ENCODE assay signal across 14 cellular contexts in genomic region chr12:89156324-89156723, GRCh38.
DNase-seq lines count a peak whose midpoint lies in the region; ATAC-seq and TF ChIP-seq lines count a peak whose summit lies in the region.
"Had no signal": no experiment of that assay in that cellular context is flagged by ENCODE, and none has a peak within 500 bp of the region (broad histone marks: within the 10 kb centered on the region; RNA-seq: fewer than 3 reads in every experiment).

No MANE protein-coding gene starts in this region.

- TF ChIP-seq CTCF in spleen (IDR thresholded peaks at IDR 0.05 in 8 of 11, conservative IDR thresholded peaks at IDR 0.05 in 3 of 11) (no peak), uterus (IDR thresholded peaks at IDR 0.05) (no peak)

- no peak overlapping the region for H3K4me3 Mint-ChIP-seq in activated naive CD4-positive, alpha-beta T cell treated with anti-CD3 and anti-CD28 coated beads, Interleukin-2, amount 50 U/mL, for 24 hours
- H3K4me3 Mint-ChIP-seq: neural progenitor cell had no signal

- H3K4me1 Mint-ChIP-seq in activated naive CD4-positive, alpha-beta T cell treated with anti-CD3 and anti-CD28 coated beads, Interleukin-2, amount 50 U/mL, for 24 hours = peaks cover 17% of the 10 kb centered on the region

- H3K9me3 ChIP-seq in spleen = peaks cover 0 to under 1% (median 0%) of the 10 kb centered on the region in 8 donors
- no peaks in the 10 kb centered on the region for H3K9me3 ChIP-seq in uterus

- H3K27ac ChIP-seq in epithelial cell of prostate (peak overlapping the region; percentile 22), spleen (peak overlapping the region in 7 of 8 donors; percentile 74 to 90 (median 82)), uterus (no peak overlapping the region)
- H3K27ac ChIP-seq: neural progenitor cell had no signal

- no peak for TF ChIP-seq POLR2A in spleen (IDR thresholded peaks at IDR 0.05)
- no peak for TF ChIP-seq POLR2A in uterus (IDR thresholded peaks at IDR 0.05)

- H3K4me1 ChIP-seq in spleen = peaks cover 28 to 65% (median 46%) of the 10 kb centered on the region in 6 donors
- no peaks in the 10 kb centered on the region for H3K4me1 ChIP-seq in uterus

- no peaks in the 10 kb centered on the region for H3K36me3 Mint-ChIP-seq in activated naive CD4-positive, alpha-beta T cell treated with anti-CD3 and anti-CD28 coated beads, Interleukin-2, amount 50 U/mL, for 24 hours
- peaks cover 6 to 8% of the 10 kb centered on the region in 2 donors for H3K36me3 Mint-ChIP-seq in activated naive CD4-positive, alpha-beta T cell treated with anti-CD3 and anti-CD28 coated beads, Interleukin-2, amount 50 U/mL, for 72 hours
- H3K36me3 Mint-ChIP-seq: neural progenitor cell had no signal

- H3K4me3 ChIP-seq in spleen = peak overlapping the region in 1 of 8 donors; percentile 30
- no peak overlapping the region for H3K4me3 ChIP-seq in uterus
- H3K4me3 ChIP-seq: neural progenitor cell had no signal

- H3K36me3 ChIP-seq in spleen (no peaks in the 10 kb centered on the region), uterus (no peaks in the 10 kb centered on the region)
- H3K36me3 ChIP-seq: neural progenitor cell had no signal

- DNase-seq in activated naive CD4-positive, alpha-beta T cell treated with anti-CD3 and anti-CD28 coated beads, Interleukin-2, amount 50 U/mL, for 72 hours (ENCODE audit: low spot score in 2 of 2) = no peak
- DNase-seq in SKM-1 treated with dmso at 0.1 percent for 144 hours (lab: John Stamatoyannopoulos, UW; ENCODE audit: unreplicated experiment) (peak; percentile 48), epithelial cell of prostate (ENCODE audit: low read depth, low spot score) (no peak), spleen (no peak), uterus (no peak)
- no peak for DNase-seq in activated effector memory CD4-positive, alpha-beta T cell treated with anti-CD3 and anti-CD28 coated beads, Interleukin-2, amount 50 U/mL, for 16 hours
- DNase-seq: activated CD8-positive, alpha-beta memory T cell treated with anti-CD3 and anti-CD28 coated beads, Interleukin-2, amount 50 U/mL, for 4 hours; DND-41; effector memory CD4-positive, alpha-beta T cell; NCI-H2107; stimulated activated CD4-positive, alpha-beta T cell treated with anti-CD3 and anti-CD28 coated beads, Interleukin-15, amount 100 ng/mL, for 24 hours had no signal

- WGBS in spleen, 5 donors = 15 to 33% (median 30%) methylated on average over 1 of the region's 1 CpG

- no peaks in the 10 kb centered on the region for H3K27me3 Mint-ChIP-seq in activated naive CD4-positive, alpha-beta T cell treated with anti-CD3 and anti-CD28 coated beads, Interleukin-2, amount 50 U/mL, for 24 hours

- intact Hi-C loops in spleen (cut with DNase I; ENCODE audit: low total_unique reads) = loop anchor here (5.0 kb wide), 1 partner anchor 186 kb away; no protein-coding TSS in a partner anchor
- intact Hi-C loops in uterus (cut with DNase I; ENCODE audit: low total_unique reads) = no loop called here

- H3K27ac Mint-ChIP-seq in activated naive CD4-positive, alpha-beta T cell treated with anti-CD3 and anti-CD28 coated beads, Interleukin-2, amount 50 U/mL, for 24 hours = peak overlapping the region; percentile 36
- no peak overlapping the region for H3K27ac Mint-ChIP-seq in activated naive CD4-positive, alpha-beta T cell treated with anti-CD3 and anti-CD28 coated beads, Interleukin-2, amount 50 U/mL, for 72 hours
- H3K27ac Mint-ChIP-seq: neural progenitor cell had no signal

- ATAC-seq in activated naive CD4-positive, alpha-beta T cell treated with anti-CD3 and anti-CD28 coated beads, Interleukin-2, amount 50 U/mL, for 72 hours = no peak
- no peak for ATAC-seq in GM19324 (IDR thresholded peaks at IDR 0.05; ENCODE audit: low FRiP score, unreplicated experiment)

- H3K9me3 Mint-ChIP-seq in activated naive CD4-positive, alpha-beta T cell treated with anti-CD3 and anti-CD28 coated beads, Interleukin-2, amount 50 U/mL, for 24 hours = no peaks in the 10 kb centered on the region
- peaks cover 8 to 11% of the 10 kb centered on the region in 2 donors for H3K9me3 Mint-ChIP-seq in activated naive CD4-positive, alpha-beta T cell treated with anti-CD3 and anti-CD28 coated beads, Interleukin-2, amount 50 U/mL, for 72 hours

- H3K27me3 ChIP-seq in spleen (replicated peaks in 1 of 7) (no peaks in the 10 kb centered on the region), uterus (no peaks in the 10 kb centered on the region)
- H3K27me3 ChIP-seq: neural progenitor cell had no signal

Comparison
In these comparisons a context has a peak if more than half of its experiments do, and no peak if none do; other contexts are left out.
1. H3K27ac ChIP-seq: peak in epithelial cell of prostate (single experiment) and spleen (7 of 8); none in uterus (0 of 2).